Comparison of ENCODE assay signal across 21 cellular contexts in the genomic region with DNA sequence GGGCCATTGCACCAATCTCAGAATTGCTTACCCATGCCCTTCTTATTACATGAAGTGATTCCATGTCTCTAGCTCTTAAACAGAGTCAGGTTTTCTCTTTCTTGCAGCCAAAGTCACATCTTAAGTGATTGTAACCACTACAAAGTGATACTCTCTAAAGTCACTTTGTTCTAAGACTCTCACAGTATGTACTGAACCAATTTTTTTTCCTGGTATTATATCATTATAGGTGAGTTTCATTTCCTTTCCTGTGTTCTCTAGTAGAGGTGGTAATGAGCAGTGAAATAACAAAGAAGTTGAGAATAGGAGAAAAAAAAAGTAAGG.
DNase-seq lines count a peak whose midpoint lies in the region; ATAC-seq and TF ChIP-seq lines count a peak whose summit lies in the region.
"Had no signal": no experiment of that assay in that cellular context is flagged by ENCODE, and none has a peak within 500 bp of the region (broad histone marks: within the 10 kb centered on the region; RNA-seq: fewer than 3 reads in every experiment).

No MANE protein-coding gene starts in this region.

- BruUV-seq in Caco-2 (replicated peaks; lab: Mats Ljungman, UMichigan), result no TSS peak

- H3K27me3 ChIP-seq in neutrophil (no peaks in the 10 kb centered on the region), Caco-2 (replicated peaks; ENCODE audit: control insufficient read depth, insufficient read depth, low read length) (no peaks in the 10 kb centered on the region), Karpas-422 (ENCODE audit: low read length) (no peaks in the 10 kb centered on the region)
- H3K27me3 ChIP-seq: vagina had no signal

- no peak for DNase-seq in activated CD4-positive, alpha-beta T cell treated with anti-CD3 and anti-CD28 coated beads, Interleukin-2, amount 10 ng/mL, durations not matched to agents 7 days and 5 days
- DNase-seq in activated CD4-positive, alpha-beta T cell treated with anti-CD3 and anti-CD28 coated beads for 1 hour, result no peak
- no peak for DNase-seq in activated T-helper 1 cell treated with anti-CD3 and anti-CD28 coated beads, Interleukin-12 subunit alpha, Interleukin-12 subunit beta, Interleukin-2, Interleukin-4 antibody, amounts not matched to agents 30 ng/mL and 10 ng/mL and 1 ng/mL, durations not matched to agents 14 hours and 24 hours and 36 hours (ENCODE audit: low spot score)
- DNase-seq in Caco-2, result no peak
- no peak for DNase-seq in AG20443 (ENCODE audit: low spot score)
- DNase-seq in Karpas-422, result no peak
- DNase-seq: activated CD4-positive, alpha-beta T cell treated with anti-CD3 and anti-CD28 coated beads for 48 hours; activated effector memory CD4-positive, alpha-beta T cell treated with anti-CD3 and anti-CD28 coated beads, Interleukin-2, amount 50 U/mL, for 16 hours; foreskin melanocyte; left cardiac atrium; NCI-H446; nucleus accumbens; retina; stimulated activated CD4-positive, alpha-beta T cell treated with anti-CD3 and anti-CD28 coated beads, Interleukin-15, amount 100 ng/mL, for 24 hours; T-helper 9 cell had no signal

- CTCF ChIA-PET in activated CD4-positive, alpha-beta T cell treated with anti-CD3 and anti-CD28 coated beads, Interleukin-2, amount 10 ng/mL, durations not matched to agents 7 days and 5 days (lab: Charles Lee), result interaction anchor here (2.1 kb wide), 1 partner anchor 11 kb away, joined by 8 read pairs; no protein-coding TSS in a partner anchor
- CTCF ChIA-PET in Caco-2 (lab: Charles Lee), result no interaction called here

- H3K79me2 ChIP-seq in Karpas-422 (ENCODE audit: low read length), result no peaks in the 10 kb centered on the region

- peaks cover 15% of the 10 kb centered on the region for H3K9me3 Mint-ChIP-seq in activated CD4-positive, alpha-beta T cell treated with anti-CD3 and anti-CD28 coated beads, Interleukin-2, amount 10 ng/mL, durations not matched to agents 7 days and 5 days
- H3K9me3 Mint-ChIP-seq in activated T-helper 1 cell treated with anti-CD3 and anti-CD28 coated beads, Interleukin-12 subunit alpha, Interleukin-12 subunit beta, Interleukin-2, Interleukin-4 antibody, amounts not matched to agents 30 ng/mL and 10 ng/mL and 1 ng/mL, durations not matched to agents 14 hours and 24 hours and 36 hours, result peaks cover 5% of the 10 kb centered on the region
- H3K9me3 Mint-ChIP-seq in Caco-2 (ENCODE audit: unreplicated experiment), result no peaks in the 10 kb centered on the region

- intact Hi-C loops in activated T-helper 1 cell treated with anti-CD3 and anti-CD28 coated beads, Interleukin-12 subunit alpha, Interleukin-12 subunit beta, Interleukin-2, Interleukin-4 antibody, amounts not matched to agents 30 ng/mL and 10 ng/mL and 1 ng/mL, durations not matched to agents 14 hours and 24 hours and 36 hours (cut with micrococcal nuclease), result loop anchor here (1.0 kb wide), 2 partner anchors 65 to 66 kb away; a partner anchor contains a TSS
- intact Hi-C loops in Caco-2 (cut with micrococcal nuclease; ENCODE audit: unreplicated experiment), result no loop called here

- H3K4me1 ChIP-seq in neutrophil (ENCODE audit: control insufficient read depth in 1 of 2, insufficient read depth in 1 of 2, low read depth in 1 of 2, low read length in 1 of 2) (peaks cover 36 to 59% of the 10 kb centered on the region in 2 experiments), Caco-2 (no peaks in the 10 kb centered on the region), Karpas-422 (ENCODE audit: low read length) (no peaks in the 10 kb centered on the region)
- H3K4me1 ChIP-seq: A549, vagina had no signal

- H3K4me3 ChIP-seq in neutrophil (ENCODE audit: low read depth in 1 of 2, low read length in 1 of 2) (no peak overlapping the region), Caco-2 (ENCODE audit: low read depth, low read length) (no peak overlapping the region), Karpas-422 (ENCODE audit: low read length) (no peak overlapping the region)
- H3K4me3 ChIP-seq: A549, vagina had no signal

- H3K4me3 Mint-ChIP-seq in activated CD4-positive, alpha-beta T cell treated with anti-CD3 and anti-CD28 coated beads, Interleukin-2, amount 10 ng/mL, durations not matched to agents 7 days and 5 days, result peak overlapping the region; percentile 35
- peak overlapping the region; percentile 40 for H3K4me3 Mint-ChIP-seq in activated T-helper 1 cell treated with anti-CD3 and anti-CD28 coated beads, Interleukin-12 subunit alpha, Interleukin-12 subunit beta, Interleukin-2, Interleukin-4 antibody, amounts not matched to agents 30 ng/mL and 10 ng/mL and 1 ng/mL, durations not matched to agents 14 hours and 24 hours and 36 hours
- no peak overlapping the region for H3K4me3 Mint-ChIP-seq in Caco-2 (ENCODE audit: unreplicated experiment)
- H3K4me3 Mint-ChIP-seq: brain had no signal

- H3K27ac ChIP-seq in neutrophil (peak overlapping the region; percentile 76), Karpas-422 (ENCODE audit: low read length) (no peak overlapping the region)
- H3K27ac ChIP-seq: A549, epithelial cell of prostate, vagina had no signal

- peak overlapping the region; percentile 90 for H3K27ac Mint-ChIP-seq in activated CD4-positive, alpha-beta T cell treated with anti-CD3 and anti-CD28 coated beads, Interleukin-2, amount 10 ng/mL, durations not matched to agents 7 days and 5 days
- H3K27ac Mint-ChIP-seq in activated T-helper 1 cell treated with anti-CD3 and anti-CD28 coated beads, Interleukin-12 subunit alpha, Interleukin-12 subunit beta, Interleukin-2, Interleukin-4 antibody, amounts not matched to agents 30 ng/mL and 10 ng/mL and 1 ng/mL, durations not matched to agents 14 hours and 24 hours and 36 hours, result peak overlapping the region; percentile 81
- H3K27ac Mint-ChIP-seq in Caco-2 (ENCODE audit: unreplicated experiment), result no peak overlapping the region
- H3K27ac Mint-ChIP-seq: brain had no signal

- H3K36me3 Mint-ChIP-seq in activated CD4-positive, alpha-beta T cell treated with anti-CD3 and anti-CD28 coated beads, Interleukin-2, amount 10 ng/mL, durations not matched to agents 7 days and 5 days (ENCODE audit: low read depth), result peaks cover 18% of the 10 kb centered on the region
- H3K36me3 Mint-ChIP-seq in activated T-helper 1 cell treated with anti-CD3 and anti-CD28 coated beads, Interleukin-12 subunit alpha, Interleukin-12 subunit beta, Interleukin-2, Interleukin-4 antibody, amounts not matched to agents 30 ng/mL and 10 ng/mL and 1 ng/mL, durations not matched to agents 14 hours and 24 hours and 36 hours (ENCODE audit: low read depth), result peaks cover 8% of the 10 kb centered on the region
- no peaks in the 10 kb centered on the region for H3K36me3 Mint-ChIP-seq in Caco-2 (ENCODE audit: insufficient read depth, unreplicated experiment)
- H3K36me3 Mint-ChIP-seq: brain had no signal

- ATAC-seq in HG03108 (IDR thresholded peaks at IDR 0.05; ENCODE audit: unreplicated experiment), result peak; percentile 7
- ATAC-seq: A549 had no signal

- TF ChIP-seq CTCF in neutrophil (IDR thresholded peaks at IDR 0.05) (no peak), Caco-2 (IDR thresholded peaks at IDR 0.05; ENCODE audit: insufficient read depth in 1 of 2, low read depth in 1 of 2, low read length in 1 of 2, severe bottlenecking in 1 of 2, unreplicated experiment in 1 of 2) (no peak)

- no peaks in the 10 kb centered on the region for H4K20me1 ChIP-seq in Karpas-422 (ENCODE audit: insufficient read depth, low read depth, low read length)

- H3K9me2 ChIP-seq in Karpas-422 (replicated peaks; ENCODE audit: insufficient read depth, low read length), result no peaks in the 10 kb centered on the region

- POLR2A ChIA-PET in activated CD4-positive, alpha-beta T cell treated with anti-CD3 and anti-CD28 coated beads, Interleukin-2, amount 10 ng/mL, durations not matched to agents 7 days and 5 days (lab: Charles Lee), result no interaction called here
- POLR2A ChIA-PET in Caco-2 (lab: Charles Lee), result no interaction called here

- H2AFZ ChIP-seq in Karpas-422 (ENCODE audit: low read length), result no peak overlapping the region

- no peaks in the 10 kb centered on the region for H3K27me3 Mint-ChIP-seq in activated CD4-positive, alpha-beta T cell treated with anti-CD3 and anti-CD28 coated beads, Interleukin-2, amount 10 ng/mL, durations not matched to agents 7 days and 5 days
- H3K27me3 Mint-ChIP-seq in activated T-helper 1 cell treated with anti-CD3 and anti-CD28 coated beads, Interleukin-12 subunit alpha, Interleukin-12 subunit beta, Interleukin-2, Interleukin-4 antibody, amounts not matched to agents 30 ng/mL and 10 ng/mL and 1 ng/mL, durations not matched to agents 14 hours and 24 hours and 36 hours (ENCODE audit: insufficient read depth), result no peaks in the 10 kb centered on the region
- peaks cover 3% of the 10 kb centered on the region for H3K27me3 Mint-ChIP-seq in Caco-2 (ENCODE audit: insufficient read depth, unreplicated experiment)

- peaks cover 90% of the 10 kb centered on the region for H3K4me1 Mint-ChIP-seq in activated CD4-positive, alpha-beta T cell treated with anti-CD3 and anti-CD28 coated beads, Interleukin-2, amount 10 ng/mL, durations not matched to agents 7 days and 5 days
- H3K4me1 Mint-ChIP-seq in activated T-helper 1 cell treated with anti-CD3 and anti-CD28 coated beads, Interleukin-12 subunit alpha, Interleukin-12 subunit beta, Interleukin-2, Interleukin-4 antibody, amounts not matched to agents 30 ng/mL and 10 ng/mL and 1 ng/mL, durations not matched to agents 14 hours and 24 hours and 36 hours (ENCODE audit: low read depth), result peaks cover 88% of the 10 kb centered on the region
- H3K4me1 Mint-ChIP-seq in Caco-2 (ENCODE audit: low read depth, unreplicated experiment), result no peaks in the 10 kb centered on the region

- H3K9ac ChIP-seq in Karpas-422 (ENCODE audit: low read length), result no peak overlapping the region

- H3K4me2 ChIP-seq in Karpas-422 (ENCODE audit: low read depth, low read length, poor library complexity, severe bottlenecking), result no peak overlapping the region
- H3K4me2 ChIP-seq: A549 had no signal

- H3K36me3 ChIP-seq in neutrophil (no peaks in the 10 kb centered on the region), Caco-2 (ENCODE audit: control insufficient read depth, insufficient read depth, low read length) (no peaks in the 10 kb centered on the region), Karpas-422 (ENCODE audit: insufficient read depth, low read length) (no peaks in the 10 kb centered on the region)
- H3K36me3 ChIP-seq: vagina had no signal

- H3K9me3 ChIP-seq in neutrophil, result no peaks in the 10 kb centered on the region
- no peaks in the 10 kb centered on the region for H3K9me3 ChIP-seq in Caco-2
- H3K9me3 ChIP-seq in Karpas-422 (ENCODE audit: low read length), result no peaks in the 10 kb centered on the region
- H3K9me3 ChIP-seq: A549, vagina had no signal
